9 cellular contexts compared by ENCODE assay signal in genomic region chr19:41367848-41368301, GRCh38. TPM values are rescaled to one million over a fixed set of nuclear protein-coding genes. Genes with fewer than 3 reads are reported as not detected.
DNase-seq lines count a peak whose midpoint lies in the region; ATAC-seq and TF ChIP-seq lines count a peak whose summit lies in the region.
"Had no signal": no experiment of that assay in that cellular context is flagged by ENCODE, and none has a peak within 500 bp of the region (broad histone marks: within the 10 kb centered on the region; RNA-seq: fewer than 3 reads in every experiment).

No MANE protein-coding gene starts in this region.

- no peak overlapping the region for H2AFZ ChIP-seq in trophoblast cell (ENCODE audit: insufficient read depth, low read length, poor library complexity)

- H3K27me3 ChIP-seq in colonic mucosa (no peaks in the 10 kb centered on the region), trophoblast cell (ENCODE audit: insufficient read depth, low read length) (no peaks in the 10 kb centered on the region)
- H3K27me3 ChIP-seq: thyroid gland had no signal

- H3K9me3 ChIP-seq in colonic mucosa: no peaks in the 10 kb centered on the region
- no peaks in the 10 kb centered on the region for H3K9me3 ChIP-seq in trophoblast cell (ENCODE audit: insufficient read depth, low read depth, low read length)
- H3K9me3 ChIP-seq: thyroid gland had no signal

- H2BK12ac ChIP-seq in trophoblast cell (ENCODE audit: low read length): no peak overlapping the region

- no peak overlapping the region for H2BK5ac ChIP-seq in trophoblast cell (ENCODE audit: low read depth, low read length, poor library complexity)

- no peak overlapping the region for H4K12ac ChIP-seq in trophoblast cell (ENCODE audit: low read depth, low read length)

- ATAC-seq in HG03521 (IDR thresholded peaks at IDR 0.05; ENCODE audit: unreplicated experiment): no peak
- ATAC-seq in HG02571 (IDR thresholded peaks at IDR 0.05; ENCODE audit: unreplicated experiment): no peak

- H4K91ac ChIP-seq in trophoblast cell (ENCODE audit: low read depth, low read length): peak overlapping the region; percentile 61

- no peak overlapping the region for H3K18ac ChIP-seq in trophoblast cell (ENCODE audit: low read length)

- H3K79me1 ChIP-seq in trophoblast cell (ENCODE audit: low read length): peaks cover 8% of the 10 kb centered on the region

- H3K23ac ChIP-seq in trophoblast cell (ENCODE audit: low read length): no peak overlapping the region

- no peak for TF ChIP-seq POLR2A in NB4 (IDR thresholded peaks at IDR 0.05; ENCODE audit: extremely low read depth, insufficient read length)

- no peak overlapping the region for H2BK120ac ChIP-seq in trophoblast cell (ENCODE audit: insufficient read depth, low read length, poor library complexity)

- H3K4me3 ChIP-seq in NB4 (ENCODE audit: low read depth, low read length) (no peak overlapping the region), colonic mucosa (no peak overlapping the region), trophoblast cell (ENCODE audit: low read depth, low read length) (no peak overlapping the region)
- H3K4me3 ChIP-seq: thyroid gland had no signal

- H3K27ac ChIP-seq in colonic mucosa: peak overlapping the region; percentile 41
- no peak overlapping the region for H3K27ac ChIP-seq in trophoblast cell (ENCODE audit: low read depth, low read length)
- H3K27ac ChIP-seq: thyroid gland had no signal

- WGBS in trophoblast cell (ENCODE audit: extremely low coverage, insufficient coverage, insufficient read length): no CpG with 5 or more reads among the region's 6 CpGs

- H3K9ac ChIP-seq in colonic mucosa (ENCODE audit: low read depth in 2 of 2, low read length in 2 of 2) (no peak overlapping the region), trophoblast cell (ENCODE audit: low read length) (no peak overlapping the region)

- intact Hi-C loops in colonic mucosa (cut with DNase I): no loop called here

- no peak overlapping the region for H4K8ac ChIP-seq in trophoblast cell (ENCODE audit: low read depth, low read length)

- H3K4ac ChIP-seq in trophoblast cell (ENCODE audit: low read depth, low read length): no peak overlapping the region

- no peak overlapping the region for H3K14ac ChIP-seq in trophoblast cell (ENCODE audit: low read length)

- no peak overlapping the region for H2AK5ac ChIP-seq in trophoblast cell (ENCODE audit: low read length)

- peaks cover 3% of the 10 kb centered on the region for H3K4me1 ChIP-seq in colonic mucosa
- H3K4me1 ChIP-seq in trophoblast cell (ENCODE audit: control insufficient read depth in 1 of 2, insufficient read depth in 2 of 2, low read length in 2 of 2): peaks cover 4 to 6% of the 10 kb centered on the region in 2 experiments

- DNase-seq in GM04503 (ENCODE audit: low read depth) (peak; percentile 91), NB4 (ENCODE audit: low read depth) (peak; percentile 83), colonic mucosa (no peak), trophoblast cell (peak; percentile 81 to 93), NCI-H187 (lab: John Stamatoyannopoulos, UW) (no peak), islet precursor cell (no peak)
- DNase-seq: thyroid gland had no signal

- TF ChIP-seq CTCF in NB4 (IDR thresholded peaks at IDR 0.05; ENCODE audit: low read depth, low read length) (no peak), colonic mucosa (IDR thresholded peaks at IDR 0.05) (no peak)

- H3K79me2 ChIP-seq in trophoblast cell (ENCODE audit: control insufficient read depth, insufficient read depth, low read length, poor library complexity): peaks cover 2% of the 10 kb centered on the region

- H3K4me2 ChIP-seq in trophoblast cell (ENCODE audit: low read length): no peak overlapping the region

- no peaks in the 10 kb centered on the region for H3K36me3 ChIP-seq in colonic mucosa
- no peaks in the 10 kb centered on the region for H3K36me3 ChIP-seq in trophoblast cell (ENCODE audit: control insufficient read depth in 1 of 2, insufficient read depth in 2 of 2, low read length in 2 of 2)
- H3K36me3 ChIP-seq: thyroid gland had no signal

RNA-seq across cellular contexts. Expression of gene B9D2, which starts 3.9 kb away (rescaled TPM):
- total RNA-seq in colonic mucosa: 10 to 100 TPM in 1 of 2 donors, 1 to 10 TPM in 1; 8.4 to 10.4 TPM
- 3.2 TPM in 2 replicates for polyA plus RNA-seq in trophoblast cell (2013)

RNA-seq across cellular contexts. Expression of gene TMEM91, which starts 8.5 kb away (rescaled TPM):
- 1 to 10 TPM; 2.0 to 3.6 TPM for total RNA-seq in colonic mucosa
- 2.8 and 3.3 TPM in 2 replicates for polyA plus RNA-seq in trophoblast cell (2013)

RNA-seq across cellular contexts. Expression of gene TGFB1, which starts 14.2 kb away (rescaled TPM):
- total RNA-seq in colonic mucosa: 10 to 100 TPM in 1 of 2 donors, 1 to 10 TPM in 1; 7.7 to 14.6 TPM
- 140 and 142 TPM in 2 replicates for polyA plus RNA-seq in trophoblast cell (2013)

RNA-seq across cellular contexts. Expression of gene EXOSC5, which starts 29.3 kb away (rescaled TPM):
- total RNA-seq in colonic mucosa: 10 to 100 TPM; 11.5 to 33.5 TPM
- 8.1 and 8.4 TPM in 2 replicates for polyA plus RNA-seq in trophoblast cell (2013)

RNA-seq across cellular contexts. Expression of gene BCKDHA, which starts 29.7 kb away (rescaled TPM):
- total RNA-seq in colonic mucosa: 10 to 100 TPM; 18.8 to 31.7 TPM
- 26.2 and 26.4 TPM in 2 replicates for polyA plus RNA-seq in trophoblast cell (2013)

Comparison
In these comparisons a context has a peak if more than half of its experiments do, and no peak if none do; other contexts are left out.
1. DNase-seq: peak in GM04503 (single experiment), NB4 (single experiment) and trophoblast cell (2 of 2); none in colonic mucosa (single experiment), NCI-H187 (0 of 2) and islet precursor cell (single experiment).